8 cellular contexts compared by ENCODE assay signal in genomic region chr15:101006931-101007687, GRCh38.
DNase-seq lines count a peak whose midpoint lies in the region; ATAC-seq and FAIRE-seq lines count a peak whose summit lies in the region.

No MANE protein-coding gene starts in this region.

- no peak overlapping the region for H3K9ac ChIP-seq in HUES6 (ENCODE audit: low read length)

- peak; percentile 79 for DNase-seq in ACHN
- DNase-seq in GM18507 (ENCODE audit: extremely low spot score, insufficient read length, low read depth) = peak; percentile 52
- DNase-seq in OCI-M1 (lab: John Stamatoyannopoulos, UW) = peak; percentile 80
- peak; percentile 61 for DNase-seq in activated T-cell treated with anti-CD3 and anti-CD28 coated beads for 48 hours (ENCODE audit: low read depth)
- DNase-seq in myocyte (ENCODE audit: low read depth) = peak; percentile 71
- DNase-seq in stimulated activated CD8-positive, alpha-beta memory T cell treated with anti-CD3 and anti-CD28 coated beads, Interleukin-7, amount 100 ng/mL, for 4 hours (ENCODE audit: low read depth in 2 of 2) = peak; percentile 40 to 41

- peaks cover 4% of the 10 kb centered on the region for H3K27me3 ChIP-seq in HUES6 (ENCODE audit: control insufficient read depth, insufficient read depth, low read length)

- peak; percentile 70 for ATAC-seq in esophagus mucosa

- peak; percentile 84 for FAIRE-seq in GM18507 (lab: Jason Lieb, UNC)

- no peaks in the 10 kb centered on the region for H3K36me3 ChIP-seq in HUES6 (ENCODE audit: control insufficient read depth, insufficient read depth, low read length)

- H3K27ac ChIP-seq in HUES6 (ENCODE audit: low read depth, low read length) = no peak overlapping the region

- in situ Hi-C loops in ACHN (cut with HindIII; ENCODE audit: low pct_ligation_motif_present, low pct_unique_long_range_greater_than_20kb, low sequenced_read_pairs) = no loop called here

- peaks cover 9% of the 10 kb centered on the region; the same call in 1 of the 2 replicates for H3K4me1 ChIP-seq in HUES6 (ENCODE audit: control insufficient read depth, insufficient read depth, low read length)

- H3K4me3 ChIP-seq in HUES6 (ENCODE audit: low read depth, low read length) = peak overlapping the region; percentile 67; the same call in 1 of the 2 replicates

- peaks cover 14% of the 10 kb centered on the region for H3K9me3 ChIP-seq in HUES6 (ENCODE audit: control insufficient read depth, insufficient read depth, low read depth, low read length)
